9 cellular contexts compared by ENCODE assay signal in the genomic region with DNA sequence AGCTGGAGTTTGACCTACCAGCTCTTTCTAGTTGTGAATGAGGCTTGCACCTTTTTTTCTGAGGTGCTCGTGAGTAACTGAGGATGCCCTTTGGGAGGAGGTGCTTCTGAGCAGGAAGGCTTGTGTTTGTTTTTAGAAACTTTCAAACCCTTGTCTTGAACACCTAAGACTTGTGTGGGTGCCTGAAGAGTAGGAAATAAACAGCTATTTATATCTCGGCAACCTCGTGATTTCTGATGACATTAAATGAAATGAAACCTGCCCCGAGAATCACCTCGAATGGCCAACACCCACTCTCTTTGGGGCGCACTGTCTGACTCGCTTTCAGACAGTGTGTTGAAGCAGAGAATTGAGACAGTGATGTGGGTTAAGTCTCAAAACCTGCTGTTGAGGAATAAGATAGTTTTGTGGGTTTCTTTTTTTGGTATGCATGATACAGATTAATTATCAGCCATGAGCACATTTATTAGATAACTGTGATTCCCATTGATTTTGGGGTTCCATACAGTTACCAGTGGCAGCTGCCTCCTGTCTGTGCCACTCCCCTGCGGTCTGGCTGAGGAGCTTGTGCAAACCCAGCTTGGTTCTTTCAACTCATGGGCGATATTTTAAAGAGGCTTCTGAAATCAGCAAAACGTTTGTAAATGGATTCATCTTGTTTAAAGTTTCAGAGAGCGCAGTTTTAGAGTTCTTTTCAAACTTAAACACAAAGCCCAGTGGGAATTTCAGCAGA. TPM values are rescaled to one million over a fixed set of nuclear protein-coding genes. Genes with fewer than 3 reads are reported as not detected.
DNase-seq lines count a peak whose midpoint lies in the region; ATAC-seq lines count a peak whose summit lies in the region.
"Had no signal": no experiment of that assay in that cellular context is flagged by ENCODE, and none has a peak within 500 bp of the region (broad histone marks: within the 10 kb centered on the region; RNA-seq: fewer than 3 reads in every experiment).

No MANE protein-coding gene starts in this region.

- peak; percentile 12 to 23 for ATAC-seq in activated T-cell treated with anti-CD3 and anti-CD28 coated beads, Interleukin-2, amount 50 U/mL, for 4 hours
- ATAC-seq in HG02973 (IDR thresholded peaks at IDR 0.05; ENCODE audit: unreplicated experiment) = peak; percentile 41
- ATAC-seq in stimulated activated naive CD8-positive, alpha-beta T cell treated with anti-CD3 and anti-CD28 coated beads, Interleukin-15, Interleukin-2, amounts not matched to agents 100 U/mL and 50 U/mL, for 24 hours = peak; percentile 20

- H3K4me1 Mint-ChIP-seq in activated T-cell treated with anti-CD3 and anti-CD28 coated beads, Interleukin-2, amount 50 U/mL, for 4 hours (ENCODE audit: low read depth) = peaks cover 88% of the 10 kb centered on the region
- H3K4me1 Mint-ChIP-seq in activated CD4-positive, alpha-beta T cell treated with anti-CD3 and anti-CD28 coated beads, Interleukin-2, amount 10 ng/mL, durations not matched to agents 24 days and 14 days = peaks cover 88% of the 10 kb centered on the region

- intact Hi-C loops in activated CD4-positive, alpha-beta T cell treated with anti-CD3 and anti-CD28 coated beads, Interleukin-2, amount 10 ng/mL, durations not matched to agents 24 days and 14 days (cut with micrococcal nuclease) = loop anchor here (1.0 to 5.0 kb wide), 3 partner anchors 9 to 292 kb away; a partner anchor contains a TSS

- no peak for DNase-seq in activated T-cell treated with anti-CD3 and anti-CD28 coated beads, Interleukin-2, amount 50 U/mL, for 4 hours
- no peak for DNase-seq in activated T-cell treated with anti-CD3 and anti-CD28 coated beads, Interleukin-2, amount 50 U/mL, for 1 hour
- peak; percentile 87 for DNase-seq in activated CD4-positive, alpha-beta T cell treated with anti-CD3 and anti-CD28 coated beads, Interleukin-2, amount 10 ng/mL, durations not matched to agents 24 days and 14 days
- DNase-seq in stimulated activated naive CD8-positive, alpha-beta T cell treated with anti-CD3 and anti-CD28 coated beads, Interleukin-15, Interleukin-2, amounts not matched to agents 100 U/mL and 50 U/mL, for 24 hours = no peak
- DNase-seq in DMS79 (lab: John Stamatoyannopoulos, UW) (no peak), MV-4-11 (lab: John Stamatoyannopoulos, UW) (no peak), DMS 273 treated with DMSO at 0.1 percent for 48 hours (lab: John Stamatoyannopoulos, UW) (no peak)
- DNase-seq: NCI-H526 had no signal

- no peaks in the 10 kb centered on the region for H3K27me3 Mint-ChIP-seq in activated T-cell treated with anti-CD3 and anti-CD28 coated beads, Interleukin-2, amount 50 U/mL, for 4 hours (ENCODE audit: low read depth)
- no peaks in the 10 kb centered on the region for H3K27me3 Mint-ChIP-seq in activated CD4-positive, alpha-beta T cell treated with anti-CD3 and anti-CD28 coated beads, Interleukin-2, amount 10 ng/mL, durations not matched to agents 24 days and 14 days

- peak overlapping the region; percentile 87 for H3K27ac Mint-ChIP-seq in activated CD4-positive, alpha-beta T cell treated with anti-CD3 and anti-CD28 coated beads, Interleukin-2, amount 10 ng/mL, durations not matched to agents 24 days and 14 days

- no peaks in the 10 kb centered on the region for H3K9me3 Mint-ChIP-seq in activated T-cell treated with anti-CD3 and anti-CD28 coated beads, Interleukin-2, amount 50 U/mL, for 4 hours
- no peaks in the 10 kb centered on the region for H3K9me3 Mint-ChIP-seq in activated CD4-positive, alpha-beta T cell treated with anti-CD3 and anti-CD28 coated beads, Interleukin-2, amount 10 ng/mL, durations not matched to agents 24 days and 14 days

- H3K4me3 Mint-ChIP-seq in activated T-cell treated with anti-CD3 and anti-CD28 coated beads, Interleukin-2, amount 50 U/mL, for 4 hours = peak overlapping the region; percentile 73
- H3K4me3 Mint-ChIP-seq in activated CD4-positive, alpha-beta T cell treated with anti-CD3 and anti-CD28 coated beads, Interleukin-2, amount 10 ng/mL, durations not matched to agents 24 days and 14 days = peak overlapping the region; percentile 80

- peaks cover 91% of the 10 kb centered on the region for H3K36me3 Mint-ChIP-seq in activated T-cell treated with anti-CD3 and anti-CD28 coated beads, Interleukin-2, amount 50 U/mL, for 4 hours (ENCODE audit: insufficient read depth)
- peaks cover 93% of the 10 kb centered on the region for H3K36me3 Mint-ChIP-seq in activated CD4-positive, alpha-beta T cell treated with anti-CD3 and anti-CD28 coated beads, Interleukin-2, amount 10 ng/mL, durations not matched to agents 24 days and 14 days (ENCODE audit: low read depth)

RNA-seq across cellular contexts. Expression of a gene that starts 8.4 kb away (rescaled TPM):
- total RNA-seq in activated T-cell treated with anti-CD3 and anti-CD28 coated beads, Interleukin-2, amount 50 U/mL, for 4 hours = 100 to 1,000 TPM; 720 to 924 (median 743) TPM
- total RNA-seq in activated CD4-positive, alpha-beta T cell treated with anti-CD3 and anti-CD28 coated beads, Interleukin-2, amount 10 ng/mL, durations not matched to agents 24 days and 14 days = 831 and 846 TPM in 2 replicates
